3 cellular contexts compared by ENCODE assay signal in the genomic region with DNA sequence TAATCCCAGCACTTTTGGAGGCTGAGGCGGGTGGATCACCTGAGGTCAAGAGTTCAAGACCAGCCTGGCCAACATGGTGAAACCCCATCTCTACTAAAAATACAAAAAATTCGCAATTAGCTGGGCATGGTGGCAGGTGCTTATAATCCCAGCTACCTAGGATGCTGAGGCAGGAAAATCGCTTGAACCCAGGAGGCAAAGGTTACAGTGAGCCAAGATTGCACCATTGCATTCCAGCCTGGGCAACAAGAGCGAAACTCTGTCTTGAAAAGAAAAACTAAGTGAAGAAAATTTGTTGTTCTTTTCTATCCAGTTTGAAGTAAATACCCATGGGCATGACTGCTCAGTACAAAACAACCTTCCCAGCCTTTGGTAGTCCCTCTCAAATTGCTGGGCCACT. TPM values are rescaled to one million over a fixed set of nuclear protein-coding genes. Genes with fewer than 3 reads are reported as not detected.
"Had no signal": no experiment of that assay in that cellular context is flagged by ENCODE, and none has a peak within 500 bp of the region (broad histone marks: within the 10 kb centered on the region; RNA-seq: fewer than 3 reads in every experiment).

No MANE protein-coding gene starts in this region.

RNA-seq across cellular contexts. Expression of gene MYRIP, which starts 24.4 kb away (rescaled TPM):
- total RNA-seq: fibroblast of lung, fibroblast of villous mesenchyme, foreskin keratinocyte had no signal
- polyA plus RNA-seq: foreskin keratinocyte had no signal
